Comparison of ENCODE assay signal across 7 cellular contexts in the genomic region with DNA sequence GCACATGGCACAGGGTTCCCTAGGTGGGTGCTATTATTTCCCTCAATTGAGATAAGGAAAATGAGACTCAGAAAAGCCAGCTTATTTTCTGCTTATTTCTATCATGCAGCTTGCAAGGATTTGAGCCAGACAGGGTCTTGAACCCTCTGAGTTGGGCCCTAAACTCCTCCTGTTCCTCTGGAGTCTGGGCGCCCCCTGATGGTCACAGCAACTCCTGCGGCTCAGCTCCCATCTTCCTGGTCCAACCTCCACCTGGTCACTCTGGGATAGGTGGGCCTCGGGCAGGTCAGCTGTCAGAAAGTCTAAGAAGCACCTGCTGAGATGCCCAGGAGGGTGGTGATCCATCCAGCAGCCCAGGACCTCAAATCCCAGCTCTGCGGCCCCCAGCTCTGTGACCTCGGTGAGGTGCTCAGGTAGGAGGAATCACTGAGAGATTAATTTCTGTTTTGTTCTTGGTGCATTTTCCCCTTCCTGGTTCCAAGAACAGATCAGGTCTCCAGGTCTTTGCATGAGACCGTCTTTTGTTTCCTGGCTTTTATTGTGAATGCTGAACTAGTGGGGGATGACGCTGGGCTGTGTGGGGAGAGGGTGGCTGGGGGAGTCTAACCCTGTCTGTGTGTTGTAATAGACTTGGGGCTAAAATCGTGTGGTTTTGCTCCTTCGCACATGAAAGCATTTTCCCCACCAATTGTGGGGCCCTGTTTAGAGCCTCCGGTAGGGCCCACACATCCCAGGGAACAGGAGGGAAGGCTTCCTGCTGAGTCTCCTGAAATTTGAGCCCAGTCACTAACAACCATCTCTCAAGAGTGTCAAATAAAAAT. TPM values are rescaled to one million over a fixed set of nuclear protein-coding genes. Genes with fewer than 3 reads are reported as not detected.
DNase-seq lines count a peak whose midpoint lies in the region; ATAC-seq and TF ChIP-seq lines count a peak whose summit lies in the region.

No MANE protein-coding gene starts in this region.

- H3F3A ChIP-seq in smooth muscle cell (ENCODE audit: low read depth), result no peaks in the 10 kb centered on the region

- H3K27me3 ChIP-seq in KMS-11 (ENCODE audit: insufficient read depth, low read depth) (no peaks in the 10 kb centered on the region), Panc1 (ENCODE audit: control insufficient read depth, insufficient read depth, low read length) (no peaks in the 10 kb centered on the region), smooth muscle cell (ENCODE audit: low read depth) (no peaks in the 10 kb centered on the region)

- in situ Hi-C loops in Panc1 (cut with HindIII; ENCODE audit: low pct_unique_long_range_greater_than_20kb, low sequenced_read_pairs), result no loop called here

- H2AFZ ChIP-seq in KMS-11 (ENCODE audit: low read depth) (no peak overlapping the region), smooth muscle cell (ENCODE audit: low read depth) (no peak overlapping the region)

- WGBS in smooth muscle cell (ENCODE audit: low lambda C conversion rate), result 33% methylated on average over 10 of the region's 10 CpGs

- POLR2A ChIA-PET in Panc1 (lab: Charles Lee), result interaction anchor here (0.6 kb wide), 1 partner anchor 420 kb away, joined by 3 read pairs; no protein-coding TSS in a partner anchor

- H3K9ac ChIP-seq in KMS-11 (no peak overlapping the region), smooth muscle cell (ENCODE audit: low read depth) (no peak overlapping the region)

- ATAC-seq in Panc1, result peak; percentile 68

- H4K20me1 ChIP-seq in KMS-11 (ENCODE audit: insufficient read depth) (no peaks in the 10 kb centered on the region), smooth muscle cell (ENCODE audit: low read depth) (no peaks in the 10 kb centered on the region)

- no peaks in the 10 kb centered on the region for H3K36me3 ChIP-seq in KMS-11 (ENCODE audit: insufficient read depth)
- no peaks in the 10 kb centered on the region for H3K36me3 ChIP-seq in Panc1 (ENCODE audit: control insufficient read depth, insufficient read depth, low read length)
- H3K36me3 ChIP-seq in smooth muscle cell (ENCODE audit: low read depth), result no peaks in the 10 kb centered on the region

- H3K4me2 ChIP-seq in KMS-11, result no peak overlapping the region
- no peak overlapping the region for H3K4me2 ChIP-seq in smooth muscle cell

- BruUV-seq in Panc1 (replicated peaks; lab: Mats Ljungman, UMichigan), result no TSS peak

- H3K9me3 ChIP-seq in Panc1 (ENCODE audit: control insufficient read depth, insufficient read depth, low read depth, low read length) (no peaks in the 10 kb centered on the region), smooth muscle cell (replicated peaks; ENCODE audit: low read depth) (no peaks in the 10 kb centered on the region)

- no peak overlapping the region for H3K4me3 ChIP-seq in KMS-11 (IDR thresholded peaks at IDR 0.05; ENCODE audit: insufficient read depth, low read depth, low read length)
- no peak overlapping the region for H3K4me3 ChIP-seq in Panc1 (ENCODE audit: low read depth in 2 of 2, low read length in 2 of 2)
- no peak overlapping the region for H3K4me3 ChIP-seq in epithelial cell of proximal tubule (ENCODE audit: low read depth, low read length)
- H3K4me3 ChIP-seq in smooth muscle cell, result no peak overlapping the region

- H3K79me2 ChIP-seq in KMS-11 (ENCODE audit: insufficient read depth, low read depth) (no peaks in the 10 kb centered on the region), smooth muscle cell (ENCODE audit: low read depth) (no peaks in the 10 kb centered on the region)

- CTCF ChIA-PET in Panc1 (lab: Charles Lee), result interaction anchor here (0.6 to 1.0 kb wide), 3 partner anchors 56 to 402 kb away, joined by 3 to 5 read pairs (median 3); no protein-coding TSS in a partner anchor

- TF ChIP-seq CTCF in KMS-11 (conservative IDR thresholded peaks at IDR 0.05; ENCODE audit: low read depth, low read length) (peak; percentile 64), Panc1 (IDR thresholded peaks at IDR 0.05) (peak; percentile 91), epithelial cell of proximal tubule (conservative IDR thresholded peaks at IDR 0.05; ENCODE audit: low read depth, low read length) (peak; percentile 92), smooth muscle cell (IDR thresholded peaks at IDR 0.05; ENCODE audit: borderline replicate concordance, insufficient read depth, poor library complexity, severe bottlenecking) (peak; percentile 71)

- intact Hi-C loops in Panc1 (cut with micrococcal nuclease; ENCODE audit: unreplicated experiment), result no loop called here

- H3K4me1 ChIP-seq in KMS-11 (ENCODE audit: low read depth, poor library complexity, severe bottlenecking), result no peaks in the 10 kb centered on the region
- no peaks in the 10 kb centered on the region for H3K4me1 ChIP-seq in Panc1 (ENCODE audit: control insufficient read depth, insufficient read depth, low read length)
- no peaks in the 10 kb centered on the region for H3K4me1 ChIP-seq in smooth muscle cell (ENCODE audit: low read depth)

- H3K27ac ChIP-seq in KMS-11 (no peak overlapping the region), Panc1 (ENCODE audit: low read length) (no peak overlapping the region), smooth muscle cell (ENCODE audit: low read depth) (no peak overlapping the region)

- DNase-seq in GDM1 (lab: John Stamatoyannopoulos, UW) (peak; percentile 4), Panc1 (ENCODE audit: low read depth, low spot score) (no peak), epithelial cell of proximal tubule (ENCODE audit: low read depth) (no peak), smooth muscle cell (lab: John Stamatoyannopoulos, UW; ENCODE audit: unreplicated experiment) (no peak), T1000 (lab: John Stamatoyannopoulos, UW) (no peak), C1 segment of cervical spinal cord (lab: John Stamatoyannopoulos, UW) (no peak)

RNA-seq across cellular contexts. Expression of gene TMEM130, which starts 32.8 kb away (rescaled TPM):
- total RNA-seq in Panc1 (2021; ENCODE audit: unreplicated experiment) (0.41 TPM), epithelial cell of proximal tubule (0.65 and 2.4 TPM in 2 replicates), smooth muscle cell (0.09 and 0.22 TPM in 2 replicates)
- 0.30 TPM for polyA plus RNA-seq in Panc1 (2012; ENCODE audit: insufficient read length)
- polyA plus RNA-seq in smooth muscle cell, result 0.83 TPM in 1 of 2 replicates, not detected in the other

RNA-seq across cellular contexts. Expression of gene TRRAP, which starts 41.3 kb away (rescaled TPM):
- 44.9 TPM for total RNA-seq in Panc1 (2021; ENCODE audit: unreplicated experiment)
- 35.6 TPM for polyA plus RNA-seq in Panc1 (2012; ENCODE audit: insufficient read length)
- 18.2 and 18.3 TPM in 2 replicates for total RNA-seq in epithelial cell of proximal tubule
- 15.0 and 24.8 TPM in 2 replicates for total RNA-seq in smooth muscle cell
- 3.9 and 6.4 TPM in 2 replicates for polyA plus RNA-seq in smooth muscle cell
